In the genomic region with DNA sequence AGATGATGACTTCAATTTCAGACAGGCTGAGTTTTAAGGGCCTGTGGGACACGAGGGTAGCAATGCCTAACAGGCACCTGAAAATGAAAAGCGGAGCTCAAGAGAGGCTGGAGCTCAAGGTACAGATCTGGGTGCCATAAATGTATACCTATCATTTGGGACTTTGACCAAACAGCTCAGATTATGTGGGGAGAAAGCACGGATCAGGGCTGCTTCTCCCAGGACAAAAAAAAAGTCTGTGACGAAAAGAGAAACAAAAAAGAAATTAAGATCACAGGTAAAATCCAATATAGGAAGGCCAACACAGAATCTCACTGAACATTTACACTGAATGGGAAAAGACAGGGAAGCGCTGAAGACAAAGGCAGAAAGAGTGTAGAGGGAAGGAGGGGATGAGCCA, we compare ENCODE assay signal across 2 cellular contexts.
TF ChIP-seq lines count a peak whose summit lies in the region.

No MANE protein-coding gene starts in this region.

TF ChIP-seq in HepG2, 621 proteins besides CTCF, POLR2A, EP300 and RAD21:
- TF ChIP-seq HNF4A (CRISPR knock-in tag; IDR thresholded peaks at IDR 0.05): peak; percentile 10; the same call in 1 of the 2 replicates
- no peak for TF ChIP-seq HES4 (CRISPR knock-in tag; IDR thresholded peaks at IDR 0.05; ENCODE audit: borderline replicate concordance)
- TF ChIP-seq, protein P1, sequence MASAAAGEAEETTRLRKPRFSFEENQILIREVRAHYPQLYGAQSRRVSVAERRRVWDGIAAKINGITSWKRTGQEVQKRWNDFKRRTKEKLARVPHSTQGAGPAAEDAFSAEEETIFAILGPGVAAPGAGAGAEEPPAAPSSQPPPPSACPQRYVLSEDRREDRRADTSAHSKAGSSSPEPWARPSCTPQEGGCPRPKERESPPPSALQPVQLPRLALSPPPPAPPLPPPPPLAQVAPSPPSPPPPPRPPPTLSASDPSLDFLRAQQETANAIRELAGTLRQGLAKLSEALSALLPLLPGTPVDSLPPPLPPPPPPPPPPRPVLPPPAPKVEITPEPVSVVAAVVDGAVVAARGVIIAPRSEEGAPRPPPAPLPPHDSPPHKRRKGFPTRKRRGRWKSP (CRISPR knock-in tag; IDR thresholded peaks at IDR 0.05): 0 out of 2 replicates have a peak, but pooled peaks have one; percentile 22
- TF ChIP-seq MED1 (CRISPR knock-in tag; IDR thresholded peaks at IDR 0.05): no peak

TF ChIP-seq in WTC11, 78 proteins besides CTCF, POLR2A, EP300 and RAD21:
- TF ChIP-seq GTF2I (CRISPR knock-in tag; conservative IDR thresholded peaks at IDR 0.05) (no peak), ZNF423 (CRISPR knock-in tag; IDR thresholded peaks at IDR 0.05) (no peak), PRRX2 (CRISPR knock-in tag; IDR thresholded peaks at IDR 0.05) (no peak), HMGA2 (CRISPR knock-in tag; IDR thresholded peaks at IDR 0.05) (no peak), TEAD4 (CRISPR knock-in tag; IDR thresholded peaks at IDR 0.05) (no peak), ZNF232 (CRISPR knock-in tag; IDR thresholded peaks at IDR 0.05) (no peak), MYBL2 (CRISPR knock-in tag; IDR thresholded peaks at IDR 0.05) (no peak), FOXP1 (CRISPR knock-in tag; IDR thresholded peaks at IDR 0.05; ENCODE audit: borderline replicate concordance) (no peak), ZNF121 (CRISPR knock-in tag; IDR thresholded peaks at IDR 0.05) (no peak), NFYB (CRISPR knock-in tag; conservative IDR thresholded peaks at IDR 0.05; ENCODE audit: low read depth) (no peak)
- TF ChIP-seq, protein P2, sequence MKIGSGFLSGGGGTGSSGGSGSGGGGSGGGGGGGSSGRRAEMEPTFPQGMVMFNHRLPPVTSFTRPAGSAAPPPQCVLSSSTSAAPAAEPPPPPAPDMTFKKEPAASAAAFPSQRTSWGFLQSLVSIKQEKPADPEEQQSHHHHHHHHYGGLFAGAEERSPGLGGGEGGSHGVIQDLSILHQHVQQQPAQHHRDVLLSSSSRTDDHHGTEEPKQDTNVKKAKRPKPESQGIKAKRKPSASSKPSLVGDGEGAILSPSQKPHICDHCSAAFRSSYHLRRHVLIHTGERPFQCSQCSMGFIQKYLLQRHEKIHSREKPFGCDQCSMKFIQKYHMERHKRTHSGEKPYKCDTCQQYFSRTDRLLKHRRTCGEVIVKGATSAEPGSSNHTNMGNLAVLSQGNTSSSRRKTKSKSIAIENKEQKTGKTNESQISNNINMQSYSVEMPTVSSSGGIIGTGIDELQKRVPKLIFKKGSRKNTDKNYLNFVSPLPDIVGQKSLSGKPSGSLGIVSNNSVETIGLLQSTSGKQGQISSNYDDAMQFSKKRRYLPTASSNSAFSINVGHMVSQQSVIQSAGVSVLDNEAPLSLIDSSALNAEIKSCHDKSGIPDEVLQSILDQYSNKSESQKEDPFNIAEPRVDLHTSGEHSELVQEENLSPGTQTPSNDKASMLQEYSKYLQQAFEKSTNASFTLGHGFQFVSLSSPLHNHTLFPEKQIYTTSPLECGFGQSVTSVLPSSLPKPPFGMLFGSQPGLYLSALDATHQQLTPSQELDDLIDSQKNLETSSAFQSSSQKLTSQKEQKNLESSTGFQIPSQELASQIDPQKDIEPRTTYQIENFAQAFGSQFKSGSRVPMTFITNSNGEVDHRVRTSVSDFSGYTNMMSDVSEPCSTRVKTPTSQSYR (CRISPR knock-in tag; IDR thresholded peaks at IDR 0.05): no peak
- TF ChIP-seq, protein P3, sequence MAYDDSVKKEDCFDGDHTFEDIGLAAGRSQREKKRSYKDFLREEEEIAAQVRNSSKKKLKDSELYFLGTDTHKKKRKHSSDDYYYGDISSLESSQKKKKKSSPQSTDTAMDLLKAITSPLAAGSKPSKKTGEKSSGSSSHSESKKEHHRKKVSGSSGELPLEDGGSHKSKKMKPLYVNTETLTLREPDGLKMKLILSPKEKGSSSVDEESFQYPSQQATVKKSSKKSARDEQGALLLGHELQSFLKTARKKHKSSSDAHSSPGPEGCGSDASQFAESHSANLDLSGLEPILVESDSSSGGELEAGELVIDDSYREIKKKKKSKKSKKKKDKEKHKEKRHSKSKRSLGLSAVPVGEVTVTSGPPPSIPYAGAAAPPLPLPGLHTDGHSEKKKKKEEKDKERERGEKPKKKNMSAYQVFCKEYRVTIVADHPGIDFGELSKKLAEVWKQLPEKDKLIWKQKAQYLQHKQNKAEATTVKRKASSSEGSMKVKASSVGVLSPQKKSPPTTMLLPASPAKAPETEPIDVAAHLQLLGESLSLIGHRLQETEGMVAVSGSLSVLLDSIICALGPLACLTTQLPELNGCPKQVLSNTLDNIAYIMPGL (CRISPR knock-in tag; IDR thresholded peaks at IDR 0.05): no peak
- TF ChIP-seq, protein P4, sequence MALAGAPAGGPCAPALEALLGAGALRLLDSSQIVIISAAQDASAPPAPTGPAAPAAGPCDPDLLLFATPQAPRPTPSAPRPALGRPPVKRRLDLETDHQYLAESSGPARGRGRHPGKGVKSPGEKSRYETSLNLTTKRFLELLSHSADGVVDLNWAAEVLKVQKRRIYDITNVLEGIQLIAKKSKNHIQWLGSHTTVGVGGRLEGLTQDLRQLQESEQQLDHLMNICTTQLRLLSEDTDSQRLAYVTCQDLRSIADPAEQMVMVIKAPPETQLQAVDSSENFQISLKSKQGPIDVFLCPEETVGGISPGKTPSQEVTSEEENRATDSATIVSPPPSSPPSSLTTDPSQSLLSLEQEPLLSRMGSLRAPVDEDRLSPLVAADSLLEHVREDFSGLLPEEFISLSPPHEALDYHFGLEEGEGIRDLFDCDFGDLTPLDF (CRISPR knock-in tag; IDR thresholded peaks at IDR 0.05): no peak
- TF ChIP-seq, protein P5, sequence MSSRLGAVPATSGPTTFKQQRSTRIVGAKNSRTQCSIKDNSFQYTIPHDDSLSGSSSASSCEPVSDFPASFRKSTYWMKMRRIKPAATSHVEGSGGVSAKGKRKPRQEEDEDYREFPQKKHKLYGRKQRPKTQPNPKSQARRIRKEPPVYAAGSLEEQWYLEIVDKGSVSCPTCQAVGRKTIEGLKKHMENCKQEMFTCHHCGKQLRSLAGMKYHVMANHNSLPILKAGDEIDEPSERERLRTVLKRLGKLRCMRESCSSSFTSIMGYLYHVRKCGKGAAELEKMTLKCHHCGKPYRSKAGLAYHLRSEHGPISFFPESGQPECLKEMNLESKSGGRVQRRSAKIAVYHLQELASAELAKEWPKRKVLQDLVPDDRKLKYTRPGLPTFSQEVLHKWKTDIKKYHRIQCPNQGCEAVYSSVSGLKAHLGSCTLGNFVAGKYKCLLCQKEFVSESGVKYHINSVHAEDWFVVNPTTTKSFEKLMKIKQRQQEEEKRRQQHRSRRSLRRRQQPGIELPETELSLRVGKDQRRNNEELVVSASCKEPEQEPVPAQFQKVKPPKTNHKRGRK (CRISPR knock-in tag; IDR thresholded peaks at IDR 0.05; ENCODE audit: borderline replicate concordance): no peak
- TF ChIP-seq, protein P6, sequence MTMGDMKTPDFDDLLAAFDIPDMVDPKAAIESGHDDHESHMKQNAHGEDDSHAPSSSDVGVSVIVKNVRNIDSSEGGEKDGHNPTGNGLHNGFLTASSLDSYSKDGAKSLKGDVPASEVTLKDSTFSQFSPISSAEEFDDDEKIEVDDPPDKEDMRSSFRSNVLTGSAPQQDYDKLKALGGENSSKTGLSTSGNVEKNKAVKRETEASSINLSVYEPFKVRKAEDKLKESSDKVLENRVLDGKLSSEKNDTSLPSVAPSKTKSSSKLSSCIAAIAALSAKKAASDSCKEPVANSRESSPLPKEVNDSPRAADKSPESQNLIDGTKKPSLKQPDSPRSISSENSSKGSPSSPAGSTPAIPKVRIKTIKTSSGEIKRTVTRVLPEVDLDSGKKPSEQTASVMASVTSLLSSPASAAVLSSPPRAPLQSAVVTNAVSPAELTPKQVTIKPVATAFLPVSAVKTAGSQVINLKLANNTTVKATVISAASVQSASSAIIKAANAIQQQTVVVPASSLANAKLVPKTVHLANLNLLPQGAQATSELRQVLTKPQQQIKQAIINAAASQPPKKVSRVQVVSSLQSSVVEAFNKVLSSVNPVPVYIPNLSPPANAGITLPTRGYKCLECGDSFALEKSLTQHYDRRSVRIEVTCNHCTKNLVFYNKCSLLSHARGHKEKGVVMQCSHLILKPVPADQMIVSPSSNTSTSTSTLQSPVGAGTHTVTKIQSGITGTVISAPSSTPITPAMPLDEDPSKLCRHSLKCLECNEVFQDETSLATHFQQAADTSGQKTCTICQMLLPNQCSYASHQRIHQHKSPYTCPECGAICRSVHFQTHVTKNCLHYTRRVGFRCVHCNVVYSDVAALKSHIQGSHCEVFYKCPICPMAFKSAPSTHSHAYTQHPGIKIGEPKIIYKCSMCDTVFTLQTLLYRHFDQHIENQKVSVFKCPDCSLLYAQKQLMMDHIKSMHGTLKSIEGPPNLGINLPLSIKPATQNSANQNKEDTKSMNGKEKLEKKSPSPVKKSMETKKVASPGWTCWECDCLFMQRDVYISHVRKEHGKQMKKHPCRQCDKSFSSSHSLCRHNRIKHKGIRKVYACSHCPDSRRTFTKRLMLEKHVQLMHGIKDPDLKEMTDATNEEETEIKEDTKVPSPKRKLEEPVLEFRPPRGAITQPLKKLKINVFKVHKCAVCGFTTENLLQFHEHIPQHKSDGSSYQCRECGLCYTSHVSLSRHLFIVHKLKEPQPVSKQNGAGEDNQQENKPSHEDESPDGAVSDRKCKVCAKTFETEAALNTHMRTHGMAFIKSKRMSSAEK (CRISPR knock-in tag; IDR thresholded peaks at IDR 0.05; ENCODE audit: borderline replicate concordance): no peak
- TF ChIP-seq, protein P7, sequence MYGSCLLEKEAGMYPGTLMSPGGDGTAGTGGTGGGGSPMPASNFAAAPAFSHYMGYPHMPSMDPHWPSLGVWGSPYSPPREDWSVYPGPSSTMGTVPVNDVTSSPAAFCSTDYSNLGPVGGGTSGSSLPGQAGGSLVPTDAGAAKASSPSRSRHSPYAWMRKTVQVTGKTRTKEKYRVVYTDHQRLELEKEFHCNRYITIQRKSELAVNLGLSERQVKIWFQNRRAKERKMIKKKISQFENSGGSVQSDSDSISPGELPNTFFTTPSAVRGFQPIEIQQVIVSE (CRISPR knock-in tag; IDR thresholded peaks at IDR 0.05; ENCODE audit: borderline replicate concordance): no peak
- TF ChIP-seq, protein P8, sequence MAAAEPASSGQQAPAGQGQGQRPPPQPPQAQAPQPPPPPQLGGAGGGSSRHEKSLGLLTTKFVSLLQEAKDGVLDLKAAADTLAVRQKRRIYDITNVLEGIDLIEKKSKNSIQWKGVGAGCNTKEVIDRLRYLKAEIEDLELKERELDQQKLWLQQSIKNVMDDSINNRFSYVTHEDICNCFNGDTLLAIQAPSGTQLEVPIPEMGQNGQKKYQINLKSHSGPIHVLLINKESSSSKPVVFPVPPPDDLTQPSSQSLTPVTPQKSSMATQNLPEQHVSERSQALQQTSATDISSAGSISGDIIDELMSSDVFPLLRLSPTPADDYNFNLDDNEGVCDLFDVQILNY (CRISPR knock-in tag; IDR thresholded peaks at IDR 0.05): no peak
